9 cellular contexts compared by ENCODE assay signal in genomic region chr1:80054129-80054528, GRCh38.
DNase-seq lines count a peak whose midpoint lies in the region; ATAC-seq and TF ChIP-seq lines count a peak whose summit lies in the region.
"Had no signal": no experiment of that assay in that cellular context is flagged by ENCODE, and none has a peak within 500 bp of the region (broad histone marks: within the 10 kb centered on the region; RNA-seq: fewer than 3 reads in every experiment).

No MANE protein-coding gene starts in this region.

- DNase-seq in A673 (ENCODE audit: low spot score) (peak; percentile 24), HuH-7 (ENCODE audit: low spot score) (peak; percentile 15), NCI-H748 treated with DMSO at 0.1 percent for 48 hours (lab: John Stamatoyannopoulos, UW) (peak; percentile 99), fibroblast of lung (ENCODE audit: low read depth in 2 of 2) (peak; percentile 87 to 98), epidermal melanocyte (ENCODE audit: insufficient read length, low spot score) (no peak), DMS114 treated with DMSO at 0.1 percent for 48 hours (lab: John Stamatoyannopoulos, UW; ENCODE audit: unreplicated experiment) (no peak), GM13977 (ENCODE audit: low spot score) (no peak)
- no peak for DNase-seq in stimulated activated naive CD8-positive, alpha-beta T cell treated with anti-CD3 and anti-CD28 coated beads, Interleukin-15, Interleukin-2, amounts not matched to agents 100 U/mL and 50 U/mL, for 24 hours

- BruUV-seq in A673 (replicated peaks; lab: Mats Ljungman, UMichigan) = no TSS peak

- H3K79me2 ChIP-seq in fibroblast of lung (ENCODE audit: control insufficient read depth, insufficient read depth, low read length) = no peaks in the 10 kb centered on the region

- H3K4me1 ChIP-seq in A673 (ENCODE audit: insufficient read depth, low read length, poor library complexity, severe bottlenecking) (peaks cover 12% of the 10 kb centered on the region), fibroblast of lung (ENCODE audit: control insufficient read depth, extremely low read depth, insufficient read depth, low read length) (no peaks in the 10 kb centered on the region)
- H3K4me1 ChIP-seq: esophagus muscularis mucosa had no signal

- no peak overlapping the region for H2AFZ ChIP-seq in fibroblast of lung (ENCODE audit: low read length)

- TF ChIP-seq CTCF in A673 (conservative IDR thresholded peaks at IDR 0.05; ENCODE audit: low read depth, low read length) = no peak
- no peak for TF ChIP-seq CTCF in fibroblast of lung (conservative IDR thresholded peaks at IDR 0.05 in 1 of 2, IDR thresholded peaks at IDR 0.05 in 1 of 2; ENCODE audit: low read depth in 1 of 2, low read length in 2 of 2)
- no peak for TF ChIP-seq CTCF in GM13977 (IDR thresholded peaks at IDR 0.05; ENCODE audit: extremely low read depth, insufficient read depth, missing control alignments)

- no peak overlapping the region for H3K4me3 ChIP-seq in A673 (ENCODE audit: low read depth, low read length, poor library complexity, severe bottlenecking)
- H3K4me3 ChIP-seq in fibroblast of lung (replicated peaks in 1 of 4; ENCODE audit: control extremely low read depth in 1 of 4, insufficient read depth in 1 of 4, low read depth in 3 of 4, low read length in 4 of 4) = no peak overlapping the region
- H3K4me3 ChIP-seq: esophagus muscularis mucosa had no signal

- in situ Hi-C loops in GM13977 (cut with MboI; ENCODE audit: low pct_unique_long_range_greater_than_20kb, low sequenced_read_pairs, unreplicated experiment) = no loop called here

- H3K27me3 ChIP-seq in A673 (replicated peaks; ENCODE audit: insufficient read depth, low read depth, low read length, poor library complexity) = no peaks in the 10 kb centered on the region
- no peaks in the 10 kb centered on the region for H3K27me3 ChIP-seq in fibroblast of lung (ENCODE audit: control insufficient read depth, insufficient read depth, low read length)
- H3K27me3 ChIP-seq: esophagus muscularis mucosa had no signal

- CTCF ChIA-PET in A673 (lab: Charles Lee) = no interaction called here

- H3K36me3 ChIP-seq in A673 (ENCODE audit: insufficient read depth, low read length, poor library complexity, severe bottlenecking) (no peaks in the 10 kb centered on the region), fibroblast of lung (ENCODE audit: control insufficient read depth, insufficient read depth, low read length) (no peaks in the 10 kb centered on the region)
- H3K36me3 ChIP-seq: esophagus muscularis mucosa had no signal

- no peaks in the 10 kb centered on the region for H4K20me1 ChIP-seq in fibroblast of lung (ENCODE audit: control insufficient read depth, extremely low read depth, insufficient read depth, low read length)

- intact Hi-C loops in A673 (cut with micrococcal nuclease; ENCODE audit: unreplicated experiment) = no loop called here

- H3K4me2 ChIP-seq in fibroblast of lung (ENCODE audit: extremely low read depth, insufficient read depth, low read length) = no peak overlapping the region

- no peaks in the 10 kb centered on the region for H3K9me3 ChIP-seq in A673 (ENCODE audit: low read depth, low read length, poor library complexity, severe bottlenecking)
- H3K9me3 ChIP-seq in fibroblast of lung (ENCODE audit: control insufficient read depth, insufficient read depth, low read depth, low read length) = no peaks in the 10 kb centered on the region

- POLR2A ChIA-PET in A673 (lab: Charles Lee; ENCODE audit: low non-redundant PET) = no interaction called here

- H3K9ac ChIP-seq in fibroblast of lung (ENCODE audit: insufficient read depth, low read length) = no peak overlapping the region

- H3K27ac ChIP-seq in A673 (ENCODE audit: low read depth, low read length, poor library complexity, severe bottlenecking) (no peak overlapping the region), fibroblast of lung (ENCODE audit: insufficient read depth, low read length) (no peak overlapping the region)
- H3K27ac ChIP-seq: esophagus muscularis mucosa had no signal

- ATAC-seq in stimulated activated naive CD8-positive, alpha-beta T cell treated with anti-CD3 and anti-CD28 coated beads, Interleukin-15, Interleukin-2, amounts not matched to agents 100 U/mL and 50 U/mL, for 24 hours = no peak

Comparison
In these comparisons a context has a peak if more than half of its experiments do, and no peak if none do; other contexts are left out.
1. DNase-seq: peak in A673 (single experiment), HuH-7 (single experiment), NCI-H748 treated with DMSO at 0.1 percent for 48 hours (single experiment) and fibroblast of lung (2 of 2); none in stimulated activated naive CD8-positive, alpha-beta T cell treated with anti-CD3 and anti-CD28 coated beads, Interleukin-15, Interleukin-2, amounts not matched to agents 100 U/mL and 50 U/mL, for 24 hours (single experiment), epidermal melanocyte (single experiment), DMS114 treated with DMSO at 0.1 percent for 48 hours (single experiment) and GM13977 (single experiment).